ENCODE assay signal across 8 cellular contexts in the genomic region with DNA sequence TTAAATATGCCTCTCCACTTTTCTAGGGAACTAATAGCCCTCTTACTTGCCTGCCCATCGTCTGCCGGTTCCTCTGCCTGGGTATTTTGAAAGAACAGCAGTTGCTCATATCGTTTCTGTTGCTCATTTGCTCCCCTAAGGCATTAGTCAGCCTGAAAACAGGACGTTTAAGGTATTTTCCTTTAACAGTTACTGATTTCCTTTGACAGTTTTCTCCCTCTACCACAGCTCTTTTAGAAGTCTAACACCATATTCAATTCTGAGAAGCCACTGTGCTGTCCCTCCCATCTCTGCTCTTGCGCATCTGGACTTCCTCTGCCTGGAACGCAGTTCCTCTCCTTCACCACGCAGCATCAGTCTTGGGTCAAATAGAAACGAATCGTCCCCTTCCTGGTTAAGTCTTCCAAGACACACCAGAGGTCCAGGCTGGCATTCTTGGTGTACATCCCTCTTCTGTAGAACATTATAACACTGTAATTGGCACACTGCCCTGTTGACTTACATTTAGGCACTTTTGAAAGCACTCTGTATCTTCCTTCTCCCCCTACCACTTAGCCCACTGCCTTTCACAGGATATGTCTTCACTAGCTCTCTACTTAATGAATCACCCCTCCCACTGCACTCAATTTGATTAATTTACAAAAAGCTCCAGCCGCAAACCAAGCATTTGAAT.
DNase-seq lines count a peak whose midpoint lies in the region; ATAC-seq and TF ChIP-seq lines count a peak whose summit lies in the region.

No MANE protein-coding gene starts in this region.

- intact Hi-C loops in heart left ventricle (cut with DNase I), result loop anchor here in 5 of 10 donors (1.0 to 10.0 kb wide), 6 partner anchors 39 to 54 kb away; no protein-coding TSS in a partner anchor
- intact Hi-C loops in spleen (cut with DNase I; ENCODE audit: low total_unique reads), result no loop called here
- intact Hi-C loops in Caco-2 (cut with micrococcal nuclease; ENCODE audit: unreplicated experiment), result no loop called here

- H3K4me1 ChIP-seq in heart left ventricle, result peaks cover 0 to 29% (median 12%) of the 10 kb centered on the region in 12 donors
- peaks cover 10 to 58% (median 29%) of the 10 kb centered on the region in 6 donors for H3K4me1 ChIP-seq in spleen
- H3K4me1 ChIP-seq in Caco-2, result no peaks in the 10 kb centered on the region

- no peak overlapping the region for H3K27ac Mint-ChIP-seq in Caco-2 (ENCODE audit: unreplicated experiment)

- H3K4me3 ChIP-seq in AG09309 (ENCODE audit: control insufficient read depth, low read depth, low read length), result peak overlapping the region; percentile 44
- H3K4me3 ChIP-seq in heart left ventricle, result peak overlapping the region; percentile 16 to 64 (median 52)
- H3K4me3 ChIP-seq in spleen, result peak overlapping the region; percentile 44 to 70 (median 48)
- H3K4me3 ChIP-seq in Caco-2 (ENCODE audit: low read depth, low read length), result no peak overlapping the region

- TF ChIP-seq POLR2A in heart left ventricle (IDR thresholded peaks at IDR 0.05), result peak in 1 of 2 donors; percentile 67
- TF ChIP-seq POLR2A in spleen (IDR thresholded peaks at IDR 0.05), result peak in 1 of 3 donors; percentile 58

- POLR2A ChIA-PET in Caco-2 (lab: Charles Lee), result no interaction called here

- H3K9me3 Mint-ChIP-seq in Caco-2 (ENCODE audit: unreplicated experiment), result peaks cover 4% of the 10 kb centered on the region

- no TSS peak for BruUV-seq in Caco-2 (replicated peaks; lab: Mats Ljungman, UMichigan)

- no peaks in the 10 kb centered on the region for H3K36me3 Mint-ChIP-seq in Caco-2 (ENCODE audit: insufficient read depth, unreplicated experiment)

- ATAC-seq in GM19025 (IDR thresholded peaks at IDR 0.05; ENCODE audit: low read depth, unreplicated experiment) (peak; percentile 90), HG03280 (IDR thresholded peaks at IDR 0.05; ENCODE audit: unreplicated experiment) (peak; percentile 91), SK-N-SH treated with all-trans-retinoic acid at 6 μM for 48 hours (peak; percentile 99), heart left ventricle (peak; percentile 74 to 95 (median 92))

- CTCF ChIA-PET in Caco-2 (lab: Charles Lee), result no interaction called here

- H3K27ac ChIP-seq in heart left ventricle (peak overlapping the region; percentile 78 to 96 (median 88)), spleen (peak overlapping the region; percentile 92 to 98 (median 95))

- H3K9me3 ChIP-seq in heart left ventricle (peaks cover 0 to 3% (median 0%) of the 10 kb centered on the region in 12 donors), spleen (peaks cover 0 to 21% (median 8%) of the 10 kb centered on the region in 8 donors), Caco-2 (peaks cover 16% of the 10 kb centered on the region)

- no peak for DNase-seq in AG09309 (ENCODE audit: low read depth)
- peak; percentile 27 for DNase-seq in activated naive CD8-positive, alpha-beta T cell treated with anti-CD3 and anti-CD28 coated beads, Interleukin-2, amount 50 U/mL, for 16 hours (ENCODE audit: low read depth, low spot score)
- peak in 4 of 5 donors; percentile 63 to 77 (median 71) for DNase-seq in heart left ventricle
- peak; percentile 81 for DNase-seq in spleen
- DNase-seq in Caco-2, result no peak

- WGBS in heart left ventricle, 4 donors, result 30 to 40% (median 35%) methylated on average over 10 of the region's 10 CpGs
- WGBS in spleen, 5 donors, result 0 to 3% (median 0%) methylated on average over 10 of the region's 10 CpGs

- no peak overlapping the region for H3K4me3 Mint-ChIP-seq in Caco-2 (ENCODE audit: unreplicated experiment)

- TF ChIP-seq CTCF in AG09309 (IDR thresholded peaks at IDR 0.05; ENCODE audit: control insufficient read depth, insufficient read depth, low read depth, low read length, missing control alignments) (peak; percentile 46), heart left ventricle (IDR thresholded peaks at IDR 0.05) (peak in 4 of 12 donors; percentile 8 to 40 (median 26)), spleen (IDR thresholded peaks at IDR 0.05 in 8 of 11, conservative IDR thresholded peaks at IDR 0.05 in 3 of 11) (peak in 10 of 11 experiments; percentile 0 to 62 (median 45)), Caco-2 (IDR thresholded peaks at IDR 0.05; ENCODE audit: insufficient read depth in 1 of 2, low read depth in 1 of 2, low read length in 1 of 2, severe bottlenecking in 1 of 2, unreplicated experiment in 1 of 2) (no peak)

- peaks cover 6% of the 10 kb centered on the region for H3K27me3 Mint-ChIP-seq in Caco-2 (ENCODE audit: insufficient read depth, unreplicated experiment)

- H3K27me3 ChIP-seq in heart left ventricle (no peaks in the 10 kb centered on the region), spleen (replicated peaks in 1 of 7) (no peaks in the 10 kb centered on the region), Caco-2 (replicated peaks; ENCODE audit: control insufficient read depth, insufficient read depth, low read length) (no peaks in the 10 kb centered on the region)

- H3K4me1 Mint-ChIP-seq in Caco-2 (ENCODE audit: low read depth, unreplicated experiment), result no peaks in the 10 kb centered on the region

- peaks cover 0 to 11% (median 0%) of the 10 kb centered on the region in 9 donors for H3K36me3 ChIP-seq in heart left ventricle
- H3K36me3 ChIP-seq in spleen, result peaks cover 0 to 26% (median 6%) of the 10 kb centered on the region in 6 donors
- no peaks in the 10 kb centered on the region for H3K36me3 ChIP-seq in Caco-2 (ENCODE audit: control insufficient read depth, insufficient read depth, low read length)

TF ChIP-seq in SK-N-SH treated with all-trans-retinoic acid at 6 μM for 48 hours, 23 proteins besides CTCF, POLR2A, EP300 and RAD21 (continues in another document):
- TF ChIP-seq ZFP3 (CRISPR knock-in tag; IDR thresholded peaks at IDR 0.05), result peak; percentile 32; the same call in 1 of the 2 replicates
- TF ChIP-seq, protein P1, sequence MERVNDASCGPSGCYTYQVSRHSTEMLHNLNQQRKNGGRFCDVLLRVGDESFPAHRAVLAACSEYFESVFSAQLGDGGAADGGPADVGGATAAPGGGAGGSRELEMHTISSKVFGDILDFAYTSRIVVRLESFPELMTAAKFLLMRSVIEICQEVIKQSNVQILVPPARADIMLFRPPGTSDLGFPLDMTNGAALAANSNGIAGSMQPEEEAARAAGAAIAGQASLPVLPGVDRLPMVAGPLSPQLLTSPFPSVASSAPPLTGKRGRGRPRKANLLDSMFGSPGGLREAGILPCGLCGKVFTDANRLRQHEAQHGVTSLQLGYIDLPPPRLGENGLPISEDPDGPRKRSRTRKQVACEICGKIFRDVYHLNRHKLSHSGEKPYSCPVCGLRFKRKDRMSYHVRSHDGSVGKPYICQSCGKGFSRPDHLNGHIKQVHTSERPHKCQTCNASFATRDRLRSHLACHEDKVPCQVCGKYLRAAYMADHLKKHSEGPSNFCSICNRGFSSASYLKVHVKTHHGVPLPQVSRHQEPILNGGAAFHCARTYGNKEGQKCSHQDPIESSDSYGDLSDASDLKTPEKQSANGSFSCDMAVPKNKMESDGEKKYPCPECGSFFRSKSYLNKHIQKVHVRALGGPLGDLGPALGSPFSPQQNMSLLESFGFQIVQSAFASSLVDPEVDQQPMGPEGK (CRISPR knock-in tag; IDR thresholded peaks at IDR 0.05; ENCODE audit: borderline replicate concordance), result no peak
- TF ChIP-seq PPARA (CRISPR knock-in tag; IDR thresholded peaks at IDR 0.05; ENCODE audit: borderline replicate concordance), result no peak
- no peak for TF ChIP-seq SNAI2 (CRISPR knock-in tag; IDR thresholded peaks at IDR 0.05)
- TF ChIP-seq, protein P2, sequence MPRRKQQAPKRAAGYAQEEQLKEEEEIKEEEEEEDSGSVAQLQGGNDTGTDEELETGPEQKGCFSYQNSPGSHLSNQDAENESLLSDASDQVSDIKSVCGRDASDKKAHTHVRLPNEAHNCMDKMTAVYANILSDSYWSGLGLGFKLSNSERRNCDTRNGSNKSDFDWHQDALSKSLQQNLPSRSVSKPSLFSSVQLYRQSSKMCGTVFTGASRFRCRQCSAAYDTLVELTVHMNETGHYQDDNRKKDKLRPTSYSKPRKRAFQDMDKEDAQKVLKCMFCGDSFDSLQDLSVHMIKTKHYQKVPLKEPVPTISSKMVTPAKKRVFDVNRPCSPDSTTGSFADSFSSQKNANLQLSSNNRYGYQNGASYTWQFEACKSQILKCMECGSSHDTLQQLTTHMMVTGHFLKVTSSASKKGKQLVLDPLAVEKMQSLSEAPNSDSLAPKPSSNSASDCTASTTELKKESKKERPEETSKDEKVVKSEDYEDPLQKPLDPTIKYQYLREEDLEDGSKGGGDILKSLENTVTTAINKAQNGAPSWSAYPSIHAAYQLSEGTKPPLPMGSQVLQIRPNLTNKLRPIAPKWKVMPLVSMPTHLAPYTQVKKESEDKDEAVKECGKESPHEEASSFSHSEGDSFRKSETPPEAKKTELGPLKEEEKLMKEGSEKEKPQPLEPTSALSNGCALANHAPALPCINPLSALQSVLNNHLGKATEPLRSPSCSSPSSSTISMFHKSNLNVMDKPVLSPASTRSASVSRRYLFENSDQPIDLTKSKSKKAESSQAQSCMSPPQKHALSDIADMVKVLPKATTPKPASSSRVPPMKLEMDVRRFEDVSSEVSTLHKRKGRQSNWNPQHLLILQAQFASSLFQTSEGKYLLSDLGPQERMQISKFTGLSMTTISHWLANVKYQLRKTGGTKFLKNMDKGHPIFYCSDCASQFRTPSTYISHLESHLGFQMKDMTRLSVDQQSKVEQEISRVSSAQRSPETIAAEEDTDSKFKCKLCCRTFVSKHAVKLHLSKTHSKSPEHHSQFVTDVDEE (CRISPR knock-in tag; IDR thresholded peaks at IDR 0.05), result no peak
- TF ChIP-seq, protein P3, sequence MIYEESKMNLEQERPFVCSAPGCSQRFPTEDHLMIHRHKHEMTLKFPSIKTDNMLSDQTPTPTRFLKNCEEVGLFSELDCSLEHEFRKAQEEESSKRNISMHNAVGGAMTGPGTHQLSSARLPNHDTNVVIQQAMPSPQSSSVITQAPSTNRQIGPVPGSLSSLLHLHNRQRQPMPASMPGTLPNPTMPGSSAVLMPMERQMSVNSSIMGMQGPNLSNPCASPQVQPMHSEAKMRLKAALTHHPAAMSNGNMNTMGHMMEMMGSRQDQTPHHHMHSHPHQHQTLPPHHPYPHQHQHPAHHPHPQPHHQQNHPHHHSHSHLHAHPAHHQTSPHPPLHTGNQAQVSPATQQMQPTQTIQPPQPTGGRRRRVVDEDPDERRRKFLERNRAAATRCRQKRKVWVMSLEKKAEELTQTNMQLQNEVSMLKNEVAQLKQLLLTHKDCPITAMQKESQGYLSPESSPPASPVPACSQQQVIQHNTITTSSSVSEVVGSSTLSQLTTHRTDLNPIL (CRISPR knock-in tag; IDR thresholded peaks at IDR 0.05; ENCODE audit: low read depth), result no peak

Comparison
In these comparisons a context has a peak if more than half of its experiments do, and no peak if none do; other contexts are left out.
1. DNase-seq: peak in activated naive CD8-positive, alpha-beta T cell treated with anti-CD3 and anti-CD28 coated beads, Interleukin-2, amount 50 U/mL, for 16 hours (single experiment), heart left ventricle (4 of 5) and spleen (single experiment); none in AG09309 (single experiment) and Caco-2 (0 of 2).
2. CTCF ChIP-seq: peak in AG09309 (single experiment) and spleen (10 of 11); none in Caco-2 (0 of 2).
3. Peak in every context shown above with its lines, with median percentiles within 50 percentile points of each other: ATAC-seq.